Comparison of ENCODE assay signal across 8 cellular contexts in the genomic region with DNA sequence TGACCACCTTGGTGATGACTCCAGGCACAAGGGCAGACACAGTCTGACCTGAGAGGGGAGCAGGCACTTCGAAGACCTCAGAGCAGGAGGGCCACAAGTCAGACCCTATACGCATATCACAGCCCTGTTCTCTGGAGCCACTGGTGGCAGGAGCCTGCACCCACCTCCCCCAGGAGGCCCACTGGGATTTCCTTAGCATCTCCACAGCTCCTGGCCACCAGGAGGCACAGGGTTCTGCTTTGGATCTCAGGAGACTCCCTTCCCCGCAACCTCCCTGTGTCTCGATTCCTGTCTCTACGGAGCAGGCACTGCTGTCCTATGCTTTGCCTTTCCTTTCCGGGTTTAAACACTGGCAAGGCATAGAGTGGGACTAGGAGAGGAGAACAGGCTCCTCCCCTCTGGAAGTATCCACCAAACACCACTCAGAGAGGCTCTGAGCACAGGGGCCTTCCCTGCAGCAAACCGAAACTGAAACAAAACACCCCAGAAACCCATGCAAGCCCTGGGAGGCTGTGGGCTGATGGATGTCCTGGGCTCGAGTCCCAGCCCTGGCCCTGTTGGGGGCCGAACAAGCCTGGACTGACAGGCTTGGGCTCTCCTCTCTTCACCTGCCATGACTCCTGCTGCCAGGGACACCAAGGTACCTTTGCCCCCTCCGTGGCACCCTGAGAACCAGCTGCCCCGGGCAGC.
DNase-seq lines count a peak whose midpoint lies in the region; ATAC-seq and TF ChIP-seq lines count a peak whose summit lies in the region.

No MANE protein-coding gene starts in this region.

- H3K79me1 ChIP-seq in mesenchymal stem cell (replicated peaks; ENCODE audit: low read length, poor library complexity, severe bottlenecking) = peaks cover 5% of the 10 kb centered on the region

- TF ChIP-seq CTCF in LNCaP clone FGC (IDR thresholded peaks at IDR 0.05; ENCODE audit: control insufficient read depth, extremely low read depth, insufficient read depth) = no peak

- ATAC-seq in GM21447 (IDR thresholded peaks at IDR 0.05; ENCODE audit: unreplicated experiment) = peak; percentile 90

- no peaks in the 10 kb centered on the region for H3K27me3 ChIP-seq in duodenal mucosa (ENCODE audit: control insufficient read depth in 1 of 2, insufficient read depth in 2 of 2, low read length in 2 of 2)
- H3K27me3 ChIP-seq in mesenchymal stem cell (ENCODE audit: control insufficient read depth in 1 of 2, insufficient read depth in 1 of 2, low read length in 2 of 2) = no peaks in the 10 kb centered on the region

- H3K9ac ChIP-seq in duodenal mucosa (ENCODE audit: low read depth in 1 of 2, low read length in 2 of 2) (peak overlapping the region; percentile 83 to 95), mesenchymal stem cell (ENCODE audit: low read length) (peak overlapping the region; percentile 94)

- DNase-seq in EL (peak; percentile 93), LNCaP clone FGC (ENCODE audit: low read depth) (peak; percentile 23), mesenchymal stem cell (peak; percentile 89), NCI-H1105 treated with DMSO at 0.1 percent for 48 hours (lab: John Stamatoyannopoulos, UW) (no peak)
- peak; percentile 60 to 65 for DNase-seq in activated CD4-positive, alpha-beta T cell treated with anti-CD3 and anti-CD28 coated beads, Interleukin-2, amount 50 U/mL, for 48 hours
- DNase-seq in stimulated activated CD8-positive, alpha-beta memory T cell treated with anti-CD3 and anti-CD28 coated beads, Interleukin-4, amount 100 ng/mL, for 1 hour (ENCODE audit: low read depth in 2 of 2, low spot score in 1 of 2) = peak; percentile 18 to 24

- no peak overlapping the region for H2AFZ ChIP-seq in mesenchymal stem cell (ENCODE audit: low read depth, low read length)

- no peak overlapping the region for H2BK15ac ChIP-seq in mesenchymal stem cell (ENCODE audit: low read depth, poor library complexity, severe bottlenecking)

- WGBS in mesenchymal stem cell = 89% methylated on average over 10 of the region's 11 CpGs

- H2BK120ac ChIP-seq in mesenchymal stem cell (ENCODE audit: low read depth, low read length) = no peak overlapping the region

- H3K36me3 ChIP-seq in duodenal mucosa (ENCODE audit: control insufficient read depth in 1 of 2, insufficient read depth in 2 of 2, low read length in 2 of 2) (peaks cover 0 to under 1% of the 10 kb centered on the region in 2 donors), mesenchymal stem cell (ENCODE audit: control insufficient read depth in 1 of 2, insufficient read depth in 2 of 2, low read depth in 1 of 2, low read length in 2 of 2) (peaks cover 17 to 44% of the 10 kb centered on the region in 2 experiments)

- no peak overlapping the region for H3K23ac ChIP-seq in mesenchymal stem cell (ENCODE audit: low read length in 2 of 2)

- H3K4me2 ChIP-seq in mesenchymal stem cell (ENCODE audit: low read length, poor library complexity, severe bottlenecking) = peak overlapping the region; percentile 64

- H3K9me3 ChIP-seq in duodenal mucosa (ENCODE audit: control insufficient read depth in 1 of 2, low read length in 2 of 2) (no peaks in the 10 kb centered on the region), mesenchymal stem cell (ENCODE audit: control insufficient read depth, low read length) (peaks cover 9% of the 10 kb centered on the region)

- peak overlapping the region; percentile 36 for H4K91ac ChIP-seq in mesenchymal stem cell (ENCODE audit: low read length)

- H4K8ac ChIP-seq in mesenchymal stem cell (ENCODE audit: low read length) = peak overlapping the region; percentile 71

- peak overlapping the region in 1 of 2 experiments; percentile 22 for H3K4ac ChIP-seq in mesenchymal stem cell (ENCODE audit: low read depth in 1 of 2, low read length in 2 of 2)

- no peak overlapping the region for H2BK5ac ChIP-seq in mesenchymal stem cell (ENCODE audit: low read depth, low read length, poor library complexity, severe bottlenecking)

- no peak overlapping the region for H2BK12ac ChIP-seq in mesenchymal stem cell (ENCODE audit: low read length in 2 of 2)

- peak overlapping the region; percentile 26 to 35 for H3K18ac ChIP-seq in mesenchymal stem cell (ENCODE audit: low read depth in 1 of 2, low read length in 2 of 2)

- H3K4me3 ChIP-seq in LNCaP clone FGC (ENCODE audit: low read depth, low read length) = peak overlapping the region; percentile 54
- H3K4me3 ChIP-seq in duodenal mucosa (ENCODE audit: low read depth in 1 of 2, low read length in 2 of 2) = peak overlapping the region; percentile 89
- peak overlapping the region; percentile 50 to 95 for H3K4me3 ChIP-seq in mesenchymal stem cell (ENCODE audit: insufficient read depth in 1 of 2, low read depth in 1 of 2, low read length in 2 of 2)

- H2AK5ac ChIP-seq in mesenchymal stem cell (ENCODE audit: low read length, severe bottlenecking) = no peak overlapping the region

- H3K27ac ChIP-seq in duodenal mucosa (ENCODE audit: low read depth, low read length) (peak overlapping the region; percentile 80), mesenchymal stem cell (ENCODE audit: low read length, poor library complexity, severe bottlenecking) (peak overlapping the region; percentile 51)

- H3K4me1 ChIP-seq in duodenal mucosa (ENCODE audit: control insufficient read depth in 1 of 2, insufficient read depth in 2 of 2, low read length in 2 of 2) (peaks cover 29 to 41% of the 10 kb centered on the region in 2 donors), mesenchymal stem cell (ENCODE audit: control insufficient read depth, insufficient read depth, low read depth, low read length) (peaks cover 29% of the 10 kb centered on the region)

- no peak overlapping the region for H3K14ac ChIP-seq in mesenchymal stem cell (ENCODE audit: low read length in 2 of 2)
